8 cellular contexts compared by ENCODE assay signal in the genomic region with DNA sequence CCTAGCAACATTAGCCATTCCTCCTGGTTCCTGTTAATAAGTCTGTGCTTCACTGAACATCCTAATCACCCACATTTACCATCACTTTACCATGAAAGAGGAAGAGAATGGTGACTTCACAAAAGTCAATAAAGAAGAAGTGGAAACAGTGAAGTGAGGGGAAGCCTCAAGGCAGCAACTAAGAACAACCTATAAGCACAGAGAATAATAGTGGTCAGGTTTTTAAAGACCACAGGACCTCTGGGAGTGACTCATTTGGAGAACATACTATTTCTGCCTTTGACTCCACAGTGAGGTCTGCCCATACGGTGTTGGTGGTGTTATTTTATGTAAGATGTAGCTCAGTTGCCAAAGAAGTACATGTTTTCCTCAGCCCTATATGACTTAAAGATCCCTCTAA.
A peak's percentile ranks its signal among the peaks of the same experiment; 100 is the strongest.
DNase-seq lines count a peak whose midpoint lies in the region; ATAC-seq and TF ChIP-seq lines count a peak whose summit lies in the region.

No MANE protein-coding gene starts in this region.

- TF ChIP-seq CTCF in GM10266 (IDR thresholded peaks at IDR 0.05; ENCODE audit: control insufficient read depth, insufficient read depth, low read depth, missing control alignments) (no peak), hepatocyte (IDR thresholded peaks at IDR 0.05; ENCODE audit: poor library complexity) (no peak)

- H3K4me3 Mint-ChIP-seq in activated CD8-positive, alpha-beta T cell treated with anti-CD3 and anti-CD28 coated beads, Interleukin-2, amount 10 ng/mL, durations not matched to agents 7 days and 5 days, result no peak overlapping the region
- peak overlapping the region; percentile 83 for H3K4me3 Mint-ChIP-seq in natural killer cell treated with Interleukin-12 subunit alpha and Interleukin-12 subunit beta and Interleukin-15 and Interleukin-18, amount 100 ng/mL, for 72 hours

- peak; percentile 71 for DNase-seq in GM10266 (ENCODE audit: extremely low spot score)
- DNase-seq in activated CD8-positive, alpha-beta T cell treated with anti-CD3 and anti-CD28 coated beads, Interleukin-2, amount 10 ng/mL, durations not matched to agents 7 days and 5 days, result peak; percentile 56
- DNase-seq in natural killer cell treated with Interleukin-12 subunit alpha and Interleukin-12 subunit beta and Interleukin-15 and Interleukin-18, amount 100 ng/mL, for 72 hours (ENCODE audit: low spot score), result no peak
- DNase-seq in dedifferentiated amniotic fluid mesenchymal stem cell (ENCODE audit: extremely low spot score), result no peak
- DNase-seq in COR-L47 (lab: John Stamatoyannopoulos, UW), result no peak
- DNase-seq in hepatocyte (ENCODE audit: low spot score), result no peak

- no peak overlapping the region for H3K27ac ChIP-seq in hepatocyte

- H2AFZ ChIP-seq in hepatocyte, result no peak overlapping the region

- 71% methylated on average over 1 of the region's 1 CpG for WGBS in hepatocyte (ENCODE audit: low lambda C conversion rate, missing lambda C conversion rate)

- no peaks in the 10 kb centered on the region for H3K27me3 ChIP-seq in hepatocyte

- no peaks in the 10 kb centered on the region for H3K79me2 ChIP-seq in hepatocyte

- CTCF ChIA-PET in activated CD8-positive, alpha-beta T cell treated with anti-CD3 and anti-CD28 coated beads, Interleukin-2, amount 10 ng/mL, durations not matched to agents 7 days and 5 days (lab: Charles Lee), result interaction anchor here (0.6 kb wide), 1 partner anchor 411 kb away, joined by 3 read pairs; no protein-coding TSS in a partner anchor

- no peaks in the 10 kb centered on the region for H3K36me3 Mint-ChIP-seq in activated CD8-positive, alpha-beta T cell treated with anti-CD3 and anti-CD28 coated beads, Interleukin-2, amount 10 ng/mL, durations not matched to agents 7 days and 5 days (ENCODE audit: low read depth)
- H3K36me3 Mint-ChIP-seq in natural killer cell treated with Interleukin-12 subunit alpha and Interleukin-12 subunit beta and Interleukin-15 and Interleukin-18, amount 100 ng/mL, for 72 hours, result no peaks in the 10 kb centered on the region

- peaks cover 31% of the 10 kb centered on the region for H3K4me1 Mint-ChIP-seq in activated CD8-positive, alpha-beta T cell treated with anti-CD3 and anti-CD28 coated beads, Interleukin-2, amount 10 ng/mL, durations not matched to agents 7 days and 5 days (ENCODE audit: low read depth)
- peaks cover 38 to 44% of the 10 kb centered on the region in 2 donors for H3K4me1 Mint-ChIP-seq in natural killer cell treated with Interleukin-12 subunit alpha and Interleukin-12 subunit beta and Interleukin-15 and Interleukin-18, amount 100 ng/mL, for 72 hours (ENCODE audit: low read depth in 2 of 2)

- H4K20me1 ChIP-seq in hepatocyte (ENCODE audit: insufficient read depth, poor library complexity, severe bottlenecking), result no peaks in the 10 kb centered on the region

- no peak overlapping the region for H3K4me3 ChIP-seq in hepatocyte

- H3K36me3 ChIP-seq in hepatocyte (replicated peaks; ENCODE audit: insufficient read depth, low read depth), result no peaks in the 10 kb centered on the region

- H3K9me3 Mint-ChIP-seq in activated CD8-positive, alpha-beta T cell treated with anti-CD3 and anti-CD28 coated beads, Interleukin-2, amount 10 ng/mL, durations not matched to agents 7 days and 5 days (ENCODE audit: insufficient read depth), result peaks cover 7% of the 10 kb centered on the region
- H3K9me3 Mint-ChIP-seq in natural killer cell treated with Interleukin-12 subunit alpha and Interleukin-12 subunit beta and Interleukin-15 and Interleukin-18, amount 100 ng/mL, for 72 hours, result no peaks in the 10 kb centered on the region

- peak; percentile 90 for ATAC-seq in GM21381 (IDR thresholded peaks at IDR 0.05; ENCODE audit: unreplicated experiment)
- ATAC-seq in HG03565 (IDR thresholded peaks at IDR 0.05; ENCODE audit: unreplicated experiment), result peak; percentile 88
- ATAC-seq in activated CD8-positive, alpha-beta T cell treated with anti-CD3 and anti-CD28 coated beads, Interleukin-2, amount 10 ng/mL, durations not matched to agents 7 days and 5 days, result peak; percentile 89
- peak; percentile 91 for ATAC-seq in natural killer cell treated with Interleukin-12 subunit alpha and Interleukin-12 subunit beta and Interleukin-15 and Interleukin-18, amount 100 ng/mL, for 72 hours

- no peaks in the 10 kb centered on the region for H3K4me1 ChIP-seq in hepatocyte (ENCODE audit: insufficient read depth)

- POLR2A ChIA-PET in activated CD8-positive, alpha-beta T cell treated with anti-CD3 and anti-CD28 coated beads, Interleukin-2, amount 10 ng/mL, durations not matched to agents 7 days and 5 days (lab: Charles Lee), result interaction anchor here (1.0 to 1.2 kb wide), 2 partner anchors 117 to 413 kb away, joined by 5 read pairs; a partner anchor contains a TSS

- peak overlapping the region; percentile 86 for H3K27ac Mint-ChIP-seq in activated CD8-positive, alpha-beta T cell treated with anti-CD3 and anti-CD28 coated beads, Interleukin-2, amount 10 ng/mL, durations not matched to agents 7 days and 5 days
- peak overlapping the region; percentile 85 to 87 for H3K27ac Mint-ChIP-seq in natural killer cell treated with Interleukin-12 subunit alpha and Interleukin-12 subunit beta and Interleukin-15 and Interleukin-18, amount 100 ng/mL, for 72 hours

- H3K9me2 ChIP-seq in hepatocyte (replicated peaks; ENCODE audit: insufficient read depth), result no peaks in the 10 kb centered on the region

- H3K9me3 ChIP-seq in hepatocyte (ENCODE audit: low read depth), result no peaks in the 10 kb centered on the region

- H3K4me2 ChIP-seq in hepatocyte, result no peak overlapping the region

- H3K27me3 Mint-ChIP-seq in activated CD8-positive, alpha-beta T cell treated with anti-CD3 and anti-CD28 coated beads, Interleukin-2, amount 10 ng/mL, durations not matched to agents 7 days and 5 days (ENCODE audit: low read depth), result no peaks in the 10 kb centered on the region
- no peaks in the 10 kb centered on the region for H3K27me3 Mint-ChIP-seq in natural killer cell treated with Interleukin-12 subunit alpha and Interleukin-12 subunit beta and Interleukin-15 and Interleukin-18, amount 100 ng/mL, for 72 hours

Comparison
In these comparisons a context has a peak if more than half of its experiments do, and no peak if none do; other contexts are left out.
1. DNase-seq: peak in GM10266 (single experiment) and activated CD8-positive, alpha-beta T cell treated with anti-CD3 and anti-CD28 coated beads, Interleukin-2, amount 10 ng/mL, durations not matched to agents 7 days and 5 days (single experiment); none in natural killer cell treated with Interleukin-12 subunit alpha and Interleukin-12 subunit beta and Interleukin-15 and Interleukin-18, amount 100 ng/mL, for 72 hours (single experiment), dedifferentiated amniotic fluid mesenchymal stem cell (single experiment), COR-L47 (single experiment) and hepatocyte (single experiment).
2. Peak in every context shown above with its lines, with median percentiles within 50 percentile points of each other: ATAC-seq.